9 cellular contexts compared by ENCODE assay signal in the genomic region with DNA sequence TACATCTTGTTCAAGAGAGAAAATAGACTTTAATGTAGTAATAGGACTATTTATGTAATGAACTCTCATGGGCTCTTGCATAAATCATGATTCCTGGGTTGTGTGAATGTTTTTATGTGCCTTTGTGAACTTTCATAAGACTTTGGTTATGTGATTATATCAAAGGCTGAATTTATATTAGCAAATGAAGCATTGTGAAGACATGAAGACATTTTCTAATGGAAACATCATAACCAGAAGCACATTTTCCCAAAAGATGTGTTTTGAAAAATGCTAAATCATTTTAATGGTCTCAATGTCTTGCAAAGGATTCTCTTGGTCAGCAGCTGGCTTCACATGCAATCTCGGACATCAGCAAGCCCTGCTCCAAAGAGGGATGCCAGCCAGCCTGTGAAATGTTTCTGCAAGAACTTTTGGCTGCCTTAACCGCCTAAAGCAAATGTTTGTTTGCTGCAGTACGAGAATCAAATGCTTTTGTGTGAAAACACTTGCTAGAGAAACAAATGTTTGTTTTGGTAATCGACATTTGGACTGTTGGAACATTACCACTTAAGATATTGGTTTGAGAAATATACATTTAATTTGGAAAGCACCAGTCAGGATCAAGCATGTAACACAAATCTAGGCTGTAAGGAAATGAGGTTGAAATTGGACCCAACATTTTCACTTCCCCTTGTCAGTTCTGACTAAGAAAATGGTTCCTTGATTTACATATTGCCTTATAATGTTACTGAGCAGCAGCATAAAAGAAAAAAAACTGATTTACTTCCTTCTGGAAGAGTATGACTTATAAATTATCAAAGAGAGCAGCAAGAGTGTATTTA.
DNase-seq lines count a peak whose midpoint lies in the region; ATAC-seq, FAIRE-seq and TF ChIP-seq lines count a peak whose summit lies in the region.
"Had no signal": no experiment of that assay in that cellular context is flagged by ENCODE, and none has a peak within 500 bp of the region (broad histone marks: within the 10 kb centered on the region; RNA-seq: fewer than 3 reads in every experiment).

No MANE protein-coding gene starts in this region.

- 57 to 58% methylated on average over 4 of the region's 4 CpGs for WGBS in heart right ventricle, 2 donors
- WGBS in GM12878 (ENCODE audit: insufficient coverage, insufficient replicate concordance, low lambda C conversion rate, missing lambda C conversion rate): under 1% methylated on average over 4 of the region's 4 CpGs
- 74% methylated on average over 4 of the region's 4 CpGs for WGBS in smooth muscle cell (ENCODE audit: low lambda C conversion rate)

- H3K4me1 Mint-ChIP-seq in type B pancreatic cell (ENCODE audit: unreplicated experiment): peaks cover 12% of the 10 kb centered on the region

- TF ChIP-seq POLR2A in GM12878 (IDR thresholded peaks at IDR 0.05; ENCODE audit: low read depth, low read length): no peak

- peaks cover 9% of the 10 kb centered on the region for H3K4me1 ChIP-seq in left ventricle myocardium inferior
- H3K4me1 ChIP-seq in heart right ventricle: peaks cover 0 to 16% (median 0%) of the 10 kb centered on the region in 9 donors
- peaks cover 14% of the 10 kb centered on the region; the same call in 1 of the 2 replicates for H3K4me1 ChIP-seq in GM12878 (ENCODE audit: control insufficient read depth, insufficient read depth, low read length)
- H3K4me1 ChIP-seq in smooth muscle cell (ENCODE audit: low read depth): no peaks in the 10 kb centered on the region

- TF ChIP-seq RAD21 in GM12878 (IDR thresholded peaks at IDR 0.05; ENCODE audit: insufficient read depth, low read depth, low read length): no peak

- H3K4me2 ChIP-seq in GM12878 (ENCODE audit: control insufficient read depth, insufficient read depth): peak overlapping the region; percentile 40
- H3K4me2 ChIP-seq in smooth muscle cell: no peak overlapping the region

- H3K79me2 ChIP-seq in GM12878 (ENCODE audit: control insufficient read depth, insufficient read depth, low read length): no peaks in the 10 kb centered on the region
- no peaks in the 10 kb centered on the region for H3K79me2 ChIP-seq in smooth muscle cell (ENCODE audit: low read depth)

- H3K4me3 ChIP-seq in left ventricle myocardium inferior (no peak overlapping the region), heart right ventricle (no peak overlapping the region), GM12878 (no peak overlapping the region), smooth muscle cell (no peak overlapping the region)

- H3K36me3 ChIP-seq in left ventricle myocardium inferior (no peaks in the 10 kb centered on the region), heart right ventricle (no peaks in the 10 kb centered on the region), GM12878 (ENCODE audit: control insufficient read depth in 2 of 2, insufficient read depth in 2 of 2, low read length in 1 of 2) (no peaks in the 10 kb centered on the region), smooth muscle cell (ENCODE audit: low read depth) (no peaks in the 10 kb centered on the region)

- H2AFZ ChIP-seq in GM12878 (ENCODE audit: control insufficient read depth, low read depth, low read length) (peak overlapping the region; percentile 70), smooth muscle cell (ENCODE audit: low read depth) (peak overlapping the region; percentile 37)

- POLR2A ChIA-PET in GM12878 (lab: Charles Lee): no interaction called here

- H3K36me3 Mint-ChIP-seq in type B pancreatic cell: no peaks in the 10 kb centered on the region

- H3K4me3 Mint-ChIP-seq in type B pancreatic cell: no peak overlapping the region

- RAD21 ChIA-PET in GM12878 (lab: Charles Lee; ENCODE audit: unreplicated experiment): no interaction called here

- no peaks in the 10 kb centered on the region for H3K27me3 Mint-ChIP-seq in type B pancreatic cell

- peak in 1 of 2 experiments; percentile 73; a peak in 2 of 4 replicates for TF ChIP-seq EP300 in GM12878 (IDR thresholded peaks at IDR 0.05; ENCODE audit: borderline replicate concordance in 1 of 2, control insufficient read depth in 1 of 2, low read depth in 2 of 2, low read length in 2 of 2)

- no peaks in the 10 kb centered on the region for H3K9me3 Mint-ChIP-seq in type B pancreatic cell

- H3F3A ChIP-seq in smooth muscle cell (ENCODE audit: low read depth): no peaks in the 10 kb centered on the region

- intact Hi-C loops in left ventricle myocardium inferior (cut with micrococcal nuclease) (no loop called here), heart right ventricle (cut with DNase I) (no loop called here), GM12878 (cut with micrococcal nuclease; ENCODE audit: unreplicated experiment) (loop anchor here (5.0 kb wide), 1 partner anchor 59 kb away; no protein-coding TSS in a partner anchor)

- no peaks in the 10 kb centered on the region for H4K20me1 ChIP-seq in GM12878 (ENCODE audit: control insufficient read depth, insufficient read depth)
- H4K20me1 ChIP-seq in smooth muscle cell (ENCODE audit: low read depth): no peaks in the 10 kb centered on the region

- no peaks in the 10 kb centered on the region for H3K27me3 ChIP-seq in left ventricle myocardium inferior (ENCODE audit: low read depth)
- no peaks in the 10 kb centered on the region for H3K27me3 ChIP-seq in heart right ventricle
- no peaks in the 10 kb centered on the region for H3K27me3 ChIP-seq in GM12878 (replicated peaks in 1 of 2; ENCODE audit: control insufficient read depth in 2 of 2, insufficient read depth in 2 of 2, low read length in 1 of 2)
- no peaks in the 10 kb centered on the region for H3K27me3 ChIP-seq in smooth muscle cell (ENCODE audit: low read depth)

- SMC1A ChIA-PET in GM12878 (lab: Charles Lee; ENCODE audit: uncharacterized antibody, unreplicated experiment): no interaction called here

- H3K27ac Mint-ChIP-seq in type B pancreatic cell: no peak overlapping the region

- no peak for TF ChIP-seq CTCF in left ventricle myocardium inferior (IDR thresholded peaks at IDR 0.05; ENCODE audit: borderline replicate concordance)
- TF ChIP-seq CTCF in heart right ventricle (IDR thresholded peaks at IDR 0.05): no peak
- no peak for TF ChIP-seq CTCF in GM12878 (IDR thresholded peaks at IDR 0.05 in 2 of 3, conservative IDR thresholded peaks at IDR 0.05 in 1 of 3; ENCODE audit: control insufficient read depth in 2 of 3, extremely low read depth in 1 of 3, insufficient read depth in 1 of 3, low read depth in 3 of 3, low read length in 3 of 3)
- no peak for TF ChIP-seq CTCF in smooth muscle cell (IDR thresholded peaks at IDR 0.05; ENCODE audit: borderline replicate concordance, insufficient read depth, poor library complexity, severe bottlenecking)
- no peak for TF ChIP-seq CTCF in type B pancreatic cell (conservative IDR thresholded peaks at IDR 0.05)

- in situ Hi-C loops in GM12878 (cut with MboI): no loop called here

- no peak overlapping the region for H3K9ac ChIP-seq in GM12878 (ENCODE audit: control insufficient read depth, insufficient read depth, low read length)
- no peak overlapping the region for H3K9ac ChIP-seq in smooth muscle cell (ENCODE audit: low read depth)

- peak; percentile 73 for FAIRE-seq in GM12878 (lab: Jason Lieb, UNC)

- peak; percentile 20 for DNase-seq in left ventricle myocardium inferior
- no peak for DNase-seq in heart right ventricle
- peak; percentile 54 for DNase-seq in GM12878 (ENCODE audit: low read depth, low spot score)
- DNase-seq in smooth muscle cell (lab: John Stamatoyannopoulos, UW; ENCODE audit: unreplicated experiment): no peak
- DNase-seq in SK-N-DZ (ENCODE audit: low spot score): no peak
- no peak for DNase-seq in NCI-H1930 (lab: John Stamatoyannopoulos, UW)
- DNase-seq in type B pancreatic cell (ENCODE audit: extremely low spot score, unreplicated experiment): no peak
- DNase-seq: DND-41 had no signal

- no TSS peak for BruUV-seq in GM12878 (replicated peaks; lab: Mats Ljungman, UMichigan)

- H3K27ac ChIP-seq in left ventricle myocardium inferior (replicated peaks) (no peak overlapping the region), heart right ventricle (peak overlapping the region in 1 of 10 donors; percentile 54), GM12878 (ENCODE audit: control insufficient read depth, insufficient read depth) (peak overlapping the region; percentile 41), smooth muscle cell (ENCODE audit: low read depth) (no peak overlapping the region)

- CTCF ChIA-PET in GM12878 (lab: Yijun Ruan, JAX): no interaction called here

- H3K9me3 ChIP-seq in left ventricle myocardium inferior (replicated peaks): no peaks in the 10 kb centered on the region
- no peaks in the 10 kb centered on the region for H3K9me3 ChIP-seq in heart right ventricle
- no peaks in the 10 kb centered on the region; the same call in none of the 3 replicates for H3K9me3 ChIP-seq in GM12878 (replicated peaks; ENCODE audit: control insufficient read depth, insufficient read depth, low read length)
- H3K9me3 ChIP-seq in smooth muscle cell (replicated peaks; ENCODE audit: low read depth): no peaks in the 10 kb centered on the region

- ATAC-seq in heart right ventricle (no peak), HG03135 (IDR thresholded peaks at IDR 0.05; ENCODE audit: unreplicated experiment) (peak; percentile 96), GM12878 (peak; percentile 100)

TF ChIP-seq in GM12878, 131 proteins besides CTCF, POLR2A, EP300 and RAD21 (continues in another document):
- TF ChIP-seq FOS (IDR thresholded peaks at IDR 0.05; ENCODE audit: borderline replicate concordance, extremely low read depth, insufficient read length): no peak
- no peak for TF ChIP-seq CEBPB (IDR thresholded peaks at IDR 0.05; ENCODE audit: borderline replicate concordance in 1 of 2, low read depth in 2 of 2, low read length in 2 of 2)
- TF ChIP-seq SMAD1 (IDR thresholded peaks at IDR 0.05; ENCODE audit: low read depth, partially characterized antibody): no peak
- TF ChIP-seq ZNF384 (IDR thresholded peaks at IDR 0.05; ENCODE audit: borderline replicate concordance, low read depth, low read length): peak; percentile 52; the same call in 1 of the 2 replicates
- 0 out of 2 replicates have a peak, but pooled peaks have one; percentile 37 for TF ChIP-seq SMARCA5 (IDR thresholded peaks at IDR 0.05)
- TF ChIP-seq SRF (IDR thresholded peaks at IDR 0.05; ENCODE audit: low read depth in 2 of 2, low read length in 2 of 2): no peak
- no peak for TF ChIP-seq TCF3 (IDR thresholded peaks at IDR 0.05; ENCODE audit: borderline replicate concordance, insufficient read depth, low read depth, low read length)
- TF ChIP-seq STAT1 (conservative IDR thresholded peaks at IDR 0.05): no peak
- no peak for TF ChIP-seq WRNIP1 (IDR thresholded peaks at IDR 0.05; ENCODE audit: borderline replicate concordance, low read depth, low read length)
- no peak for TF ChIP-seq PKNOX1 (IDR thresholded peaks at IDR 0.05)

Comparison
In these comparisons a context has a peak if more than half of its experiments do, and no peak if none do; other contexts are left out.
1. DNase-seq: peak in left ventricle myocardium inferior (single experiment) and GM12878 (single experiment); none in heart right ventricle (0 of 2), smooth muscle cell (single experiment), SK-N-DZ (single experiment), NCI-H1930 (0 of 2) and type B pancreatic cell (single experiment).
2. ATAC-seq: peak in HG03135 (single experiment) and GM12878 (single experiment); none in heart right ventricle (0 of 8).